21 cellular contexts compared by ENCODE assay signal in genomic region chr4:88673886-88674285, GRCh38.
"Had no signal": no experiment of that assay in that cellular context is flagged by ENCODE, and none has a peak within 500 bp of the region (broad histone marks: within the 10 kb centered on the region; RNA-seq: fewer than 3 reads in every experiment).

No MANE protein-coding gene starts in this region.

- H3K27ac ChIP-seq: epithelial cell of prostate, esophagus muscularis mucosa, gastroesophageal sphincter, ovary, right atrium auricular region, suprapubic skin, thyroid gland had no signal

- H3K9me3 ChIP-seq: esophagus muscularis mucosa, gastroesophageal sphincter, mucosa of descending colon, ovary, right atrium auricular region, suprapubic skin, thyroid gland had no signal

- H3K4me3 Mint-ChIP-seq: dendritic cell treated with granulocyte-macrophage colony-stimulating factor and Interleukin-4, amounts not matched to agents 40 ng/mL and 50 ng/mL, for 4 days; effector memory CD8-positive, alpha-beta T cell; naive thymus-derived CD8-positive, alpha-beta T cell; stimulated activated effector memory CD8-positive, alpha-beta T cell treated with anti-CD3 and anti-CD28 coated beads, Interleukin-12 subunit alpha, Interleukin-12 subunit beta, amount 100 ng/mL, for 72 hours; type B pancreatic cell had no signal

- H3K27me3 Mint-ChIP-seq: dendritic cell treated with granulocyte-macrophage colony-stimulating factor and Interleukin-4, amounts not matched to agents 40 ng/mL and 50 ng/mL, for 4 days; effector memory CD8-positive, alpha-beta T cell; naive thymus-derived CD8-positive, alpha-beta T cell; type B pancreatic cell had no signal

- H3K4me3 ChIP-seq: esophagus muscularis mucosa, gastroesophageal sphincter, lung, mucosa of descending colon, ovary, right atrium auricular region, smooth muscle cell, suprapubic skin, thyroid gland had no signal

- H3K4me2 ChIP-seq: smooth muscle cell had no signal

- H3K36me3 ChIP-seq: ovary had no signal

- H3K4me1 ChIP-seq: esophagus muscularis mucosa, gastroesophageal sphincter, right atrium auricular region, suprapubic skin had no signal

- ATAC-seq: effector memory CD8-positive, alpha-beta T cell; gastroesophageal sphincter; left colon; left ventricle myocardium superior; mucosa of descending colon; naive thymus-derived CD8-positive, alpha-beta T cell; stimulated activated naive CD8-positive, alpha-beta T cell treated with anti-CD3 and anti-CD28 coated beads, Interleukin-15, Interleukin-2, amounts not matched to agents 100 U/mL and 50 U/mL, for 24 hours had no signal

- DNase-seq: effector memory CD8-positive, alpha-beta T cell; kidney; left colon; left ventricle myocardium superior; mucosa of descending colon; naive thymus-derived CD8-positive, alpha-beta T cell; ovary; stimulated activated CD4-positive, alpha-beta T cell treated with anti-CD3 and anti-CD28 coated beads, Interleukin-4, amount 100 ng/mL, for 1 hour; stimulated activated CD8-positive, alpha-beta memory T cell treated with anti-CD3 and anti-CD28 coated beads, Interleukin-4, amount 100 ng/mL, for 48 hours; stimulated activated naive CD8-positive, alpha-beta T cell treated with anti-CD3 and anti-CD28 coated beads, Interleukin-15, Interleukin-2, amounts not matched to agents 100 U/mL and 50 U/mL, for 24 hours; thyroid gland had no signal

- H3K27me3 ChIP-seq: esophagus muscularis mucosa, gastroesophageal sphincter, ovary, right atrium auricular region, suprapubic skin, thyroid gland had no signal

- H3K4me1 Mint-ChIP-seq: stimulated activated effector memory CD8-positive, alpha-beta T cell treated with anti-CD3 and anti-CD28 coated beads, Interleukin-12 subunit alpha, Interleukin-12 subunit beta, amount 100 ng/mL, for 72 hours had no signal

- H3K9me3 Mint-ChIP-seq: dendritic cell treated with granulocyte-macrophage colony-stimulating factor and Interleukin-4, amounts not matched to agents 40 ng/mL and 50 ng/mL, for 4 days; effector memory CD8-positive, alpha-beta T cell; naive thymus-derived CD8-positive, alpha-beta T cell; stimulated activated effector memory CD8-positive, alpha-beta T cell treated with anti-CD3 and anti-CD28 coated beads, Interleukin-12 subunit alpha, Interleukin-12 subunit beta, amount 100 ng/mL, for 72 hours; type B pancreatic cell had no signal

- H3K27ac Mint-ChIP-seq: dendritic cell treated with granulocyte-macrophage colony-stimulating factor and Interleukin-4, amounts not matched to agents 40 ng/mL and 50 ng/mL, for 4 days; effector memory CD8-positive, alpha-beta T cell; stimulated activated effector memory CD8-positive, alpha-beta T cell treated with anti-CD3 and anti-CD28 coated beads, Interleukin-12 subunit alpha, Interleukin-12 subunit beta, amount 100 ng/mL, for 72 hours; type B pancreatic cell had no signal
